ENCODE assay signal across 12 cellular contexts in genomic region chr17:73281926-73282325, GRCh38. TPM values are rescaled to one million over a fixed set of nuclear protein-coding genes. Genes with fewer than 3 reads are reported as not detected.
A peak's percentile ranks its signal among the peaks of the same experiment; 100 is the strongest.
DNase-seq lines count a peak whose midpoint lies in the region; ATAC-seq and TF ChIP-seq lines count a peak whose summit lies in the region.
"Had no signal": no experiment of that assay in that cellular context is flagged by ENCODE, and none has a peak within 500 bp of the region (broad histone marks: within the 10 kb centered on the region; RNA-seq: fewer than 3 reads in every experiment).

No MANE protein-coding gene starts in this region.

- H3K4me1 Mint-ChIP-seq in nephron progenitor cell, result peaks cover 63% of the 10 kb centered on the region

- H3K27ac Mint-ChIP-seq in nephron progenitor cell, result peak overlapping the region; percentile 66

- H3K9me3 Mint-ChIP-seq in nephron progenitor cell, result no peaks in the 10 kb centered on the region

- peaks cover 4 to 71% (median 49%) of the 10 kb centered on the region in 12 donors for H3K4me1 ChIP-seq in heart left ventricle

- DNase-seq in nephron progenitor cell (no peak), heart left ventricle (no peak), omental fat pad (ENCODE audit: low spot score) (no peak), iPS-NIHi7 (ENCODE audit: extremely low spot score) (no peak), HK-2 (ENCODE audit: unreplicated experiment) (no peak)

- TF ChIP-seq POLR2A in heart left ventricle (IDR thresholded peaks at IDR 0.05), result no peak

- ATAC-seq in GM18867 (IDR thresholded peaks at IDR 0.05; ENCODE audit: unreplicated experiment), result peak; percentile 79
- ATAC-seq in GM21576 (IDR thresholded peaks at IDR 0.05; ENCODE audit: unreplicated experiment), result peak; percentile 86
- peak; percentile 90 for ATAC-seq in HG03196 (IDR thresholded peaks at IDR 0.05; ENCODE audit: unreplicated experiment)
- no peak for ATAC-seq in heart left ventricle
- ATAC-seq in omental fat pad (ENCODE audit: low FRiP score), result no peak

- no peaks in the 10 kb centered on the region for H3K27me3 Mint-ChIP-seq in nephron progenitor cell (ENCODE audit: low read depth, poor library complexity)

- no peak overlapping the region for H3K4me3 ChIP-seq in heart left ventricle
- H3K4me3 ChIP-seq: lung, suprapubic skin had no signal

- 77 to 83% (median 80%) methylated on average over 7 of the region's 7 CpGs for WGBS in heart left ventricle, 4 donors

- no peaks in the 10 kb centered on the region for H3K27me3 ChIP-seq in heart left ventricle
- H3K27me3 ChIP-seq: suprapubic skin had no signal

- no peaks in the 10 kb centered on the region for H3K9me3 ChIP-seq in heart left ventricle
- H3K9me3 ChIP-seq: suprapubic skin had no signal

- TF ChIP-seq CTCF in nephron progenitor cell (IDR thresholded peaks at IDR 0.05) (no peak), heart left ventricle (IDR thresholded peaks at IDR 0.05) (no peak), omental fat pad (IDR thresholded peaks at IDR 0.05) (no peak)

- H3K36me3 Mint-ChIP-seq in nephron progenitor cell (ENCODE audit: low read depth), result peaks cover 19% of the 10 kb centered on the region

- H3K36me3 ChIP-seq in heart left ventricle, result peaks cover 0 to 33% (median 26%) of the 10 kb centered on the region in 9 donors

- H3K27ac ChIP-seq in heart left ventricle, result peak overlapping the region in 1 of 12 donors; percentile 93
- H3K27ac ChIP-seq: suprapubic skin had no signal

- intact Hi-C loops in heart left ventricle (cut with DNase I), result no loop called here

- peak overlapping the region; percentile 40 for H3K4me3 Mint-ChIP-seq in nephron progenitor cell

RNA-seq across cellular contexts. Expression of gene CPSF4L, which starts 20.2 kb away (rescaled TPM):
- not detected for total RNA-seq in heart left ventricle
- not detected for polyA plus RNA-seq in heart left ventricle
- under 1 TPM in 1 of 4 donors, not detected in 3; 0.65 TPM for total RNA-seq in omental fat pad
- total RNA-seq: epithelial cell of proximal tubule, lung, skeletal muscle tissue, suprapubic skin had no signal
- polyA plus RNA-seq: lung had no signal

RNA-seq across cellular contexts. Expression of gene CDC42EP4, which starts 29.9 kb away (rescaled TPM):
- total RNA-seq in heart left ventricle, result 100 to 1,000 TPM in 1 of 9 donors, 10 to 100 TPM in 8; 21.8 to 103 (median 37.5) TPM
- 10 to 100 TPM; 18.6 to 65.3 TPM for polyA plus RNA-seq in heart left ventricle
- total RNA-seq in omental fat pad, result 100 to 1,000 TPM; 137 to 224 (median 181) TPM

Comparison
In these comparisons a context has a peak if more than half of its experiments do, and no peak if none do; other contexts are left out.
1. ATAC-seq: peak in GM18867 (single experiment), GM21576 (single experiment) and HG03196 (single experiment); none in heart left ventricle (0 of 4) and omental fat pad (single experiment).